8 cellular contexts compared by ENCODE assay signal in genomic region chr11:128733440-128734115, GRCh38. TPM values are rescaled to one million over a fixed set of nuclear protein-coding genes. Genes with fewer than 3 reads are reported as not detected.
DNase-seq lines count a peak whose midpoint lies in the region; TF ChIP-seq lines count a peak whose summit lies in the region.

No MANE protein-coding gene starts in this region.

- WGBS in HUES64: 8% methylated on average over 9 of the region's 9 CpGs
- WGBS in spleen, 5 donors: 50 to 65% (median 60%) methylated on average over 9 of the region's 9 CpGs

- in situ Hi-C loops in astrocyte of the spinal cord (cut with HindIII; ENCODE audit: low sequenced_read_pairs): no loop called here

- peak overlapping the region; percentile 66 for H3K4me3 Mint-ChIP-seq in activated T-cell treated with anti-CD3 and anti-CD28 coated beads, Interleukin-2, amount 50 U/mL, for 24 hours

- no peak for TF ChIP-seq POLR2A in spleen (IDR thresholded peaks at IDR 0.05)

- H3K4me3 ChIP-seq in HUES64 (ENCODE audit: low read length) (peak overlapping the region; percentile 10), astrocyte of the spinal cord (ENCODE audit: low read depth, low read length) (no peak overlapping the region), spleen (peak overlapping the region in 3 of 8 donors; percentile 5 to 55 (median 16)), BE2C (ENCODE audit: low read depth, low read length) (no peak overlapping the region)

- intact Hi-C loops in spleen (cut with DNase I; ENCODE audit: low total_unique reads): no loop called here

- no peaks in the 10 kb centered on the region for H3K27me3 Mint-ChIP-seq in activated T-cell treated with anti-CD3 and anti-CD28 coated beads, Interleukin-2, amount 50 U/mL, for 24 hours

- H3K36me3 Mint-ChIP-seq in activated T-cell treated with anti-CD3 and anti-CD28 coated beads, Interleukin-2, amount 50 U/mL, for 24 hours (ENCODE audit: low read depth): peaks cover 18% of the 10 kb centered on the region

- peak overlapping the region; percentile 30 for H3K9ac ChIP-seq in HUES64 (ENCODE audit: low read depth, low read length)

- H3K36me3 ChIP-seq in HUES64 (ENCODE audit: insufficient read depth, low read length): no peaks in the 10 kb centered on the region
- peaks cover 0 to 19% (median 0%) of the 10 kb centered on the region in 6 donors for H3K36me3 ChIP-seq in spleen
- H3K36me3 ChIP-seq in BE2C: no peaks in the 10 kb centered on the region

- no peaks in the 10 kb centered on the region for H3K9me3 Mint-ChIP-seq in activated T-cell treated with anti-CD3 and anti-CD28 coated beads, Interleukin-2, amount 50 U/mL, for 24 hours

- H3K27me3 ChIP-seq in HUES64 (ENCODE audit: insufficient read depth, low read length) (peaks cover 11% of the 10 kb centered on the region), spleen (replicated peaks in 1 of 7) (no peaks in the 10 kb centered on the region), BE2C (no peaks in the 10 kb centered on the region)

- peak overlapping the region; percentile 85 for H3K27ac Mint-ChIP-seq in activated T-cell treated with anti-CD3 and anti-CD28 coated beads, Interleukin-2, amount 50 U/mL, for 24 hours

- TF ChIP-seq CTCF in astrocyte of the spinal cord (IDR thresholded peaks at IDR 0.05; ENCODE audit: low read depth, low read length): no peak
- no peak for TF ChIP-seq CTCF in spleen (IDR thresholded peaks at IDR 0.05 in 8 of 11, conservative IDR thresholded peaks at IDR 0.05 in 3 of 11)
- no peak for TF ChIP-seq CTCF in BE2C (IDR thresholded peaks at IDR 0.05; ENCODE audit: low read depth, low read length)

- H3K4me1 Mint-ChIP-seq in activated T-cell treated with anti-CD3 and anti-CD28 coated beads, Interleukin-2, amount 50 U/mL, for 24 hours (ENCODE audit: low read depth): peaks cover 99% of the 10 kb centered on the region

- no peaks in the 10 kb centered on the region for H3K9me3 ChIP-seq in HUES64 (ENCODE audit: insufficient read depth, low read depth, low read length)
- H3K9me3 ChIP-seq in spleen: no peaks in the 10 kb centered on the region
- H3K9me3 ChIP-seq in BE2C: no peaks in the 10 kb centered on the region

- DNase-seq in activated T-cell treated with anti-CD3 and anti-CD28 coated beads, Interleukin-2, amount 50 U/mL, for 24 hours: no peak
- DNase-seq in activated T-cell treated with anti-CD3 and anti-CD28 coated beads for 4 hours (no peak), astrocyte of the spinal cord (ENCODE audit: low read depth, low spot score) (peak; percentile 34), spleen (no peak), BE2C (no peak), pons (ENCODE audit: low spot score) (no peak), NCI-H524 treated with DMSO at 0.1 percent for 48 hours (lab: John Stamatoyannopoulos, UW) (no peak)

- H3K27ac ChIP-seq in HUES64 (ENCODE audit: low read depth, low read length) (peak overlapping the region; percentile 68), spleen (peak overlapping the region; percentile 52 to 100 (median 78))

- H3K4me1 ChIP-seq in HUES64 (ENCODE audit: insufficient read depth, low read length) (peaks cover 45% of the 10 kb centered on the region), spleen (peaks cover 98 to 100% (median 100%) of the 10 kb centered on the region in 6 donors), BE2C (no peaks in the 10 kb centered on the region)

RNA-seq across cellular contexts. Expression of gene FLI1, which starts 39.7 kb away (rescaled TPM):
- 1.1 TPM for polyA plus RNA-seq in HUES64 (2013, experiment 1 of 2)
- 1.8 TPM for polyA plus RNA-seq in HUES64 (2013, experiment 2 of 2)
- total RNA-seq in spleen: 100 to 1,000 TPM; 125 to 270 (median 160) TPM
- polyA plus RNA-seq in spleen: 10 to 100 TPM; 45.8 to 74.2 (median 52.5) TPM
- 2.7 TPM for polyA plus RNA-seq in BE2C (2012; ENCODE audit: insufficient read depth, insufficient read length, low read depth)
